Comparison of ENCODE assay signal across 17 cellular contexts in genomic region chr10:91061608-91062007, GRCh38.
DNase-seq lines count a peak whose midpoint lies in the region; ATAC-seq and TF ChIP-seq lines count a peak whose summit lies in the region.
"Had no signal": no experiment of that assay in that cellular context is flagged by ENCODE, and none has a peak within 500 bp of the region (broad histone marks: within the 10 kb centered on the region; RNA-seq: fewer than 3 reads in every experiment).

No MANE protein-coding gene starts in this region.

- TF ChIP-seq EP300 in upper lobe of left lung (IDR thresholded peaks at IDR 0.05): peak in 2 of 4 donors; percentile 59 to 71

- H3K9me3 ChIP-seq in left ventricle myocardium inferior (replicated peaks) (no peaks in the 10 kb centered on the region), adipocyte (ENCODE audit: control insufficient read depth, low read length) (no peaks in the 10 kb centered on the region), upper lobe of left lung (no peaks in the 10 kb centered on the region)
- H3K9me3 ChIP-seq: A549 had no signal

- H3K4me1 ChIP-seq in left ventricle myocardium inferior (peaks cover 5% of the 10 kb centered on the region), adipocyte (ENCODE audit: control insufficient read depth, insufficient read depth, low read length) (peaks cover 4% of the 10 kb centered on the region), upper lobe of left lung (no peaks in the 10 kb centered on the region)
- H3K4me1 ChIP-seq: A549 had no signal

- H3K36me3 ChIP-seq in left ventricle myocardium inferior (no peaks in the 10 kb centered on the region), adipocyte (ENCODE audit: control insufficient read depth, insufficient read depth, low read length, severe bottlenecking) (no peaks in the 10 kb centered on the region), upper lobe of left lung (no peaks in the 10 kb centered on the region)

- TF ChIP-seq CTCF in left ventricle myocardium inferior (IDR thresholded peaks at IDR 0.05; ENCODE audit: borderline replicate concordance) (no peak), upper lobe of left lung (IDR thresholded peaks at IDR 0.05) (no peak)

- no peak for TF ChIP-seq POLR2A in upper lobe of left lung (IDR thresholded peaks at IDR 0.05)

- peak; percentile 34 for ATAC-seq in Right ventricle myocardium superior (ENCODE audit: poor library complexity)
- peak; percentile 32 to 54 for ATAC-seq in upper lobe of left lung (ENCODE audit: low FRiP score in 2 of 2)
- ATAC-seq in HG03097 (IDR thresholded peaks at IDR 0.05; ENCODE audit: low FRiP score, unreplicated experiment): no peak
- ATAC-seq: A549 had no signal

- H3K9ac ChIP-seq in adipocyte (ENCODE audit: low read length): no peak overlapping the region

- WGBS in upper lobe of left lung, 2 donors: 56 to 62% methylated on average over 2 of the region's 2 CpGs

- DNase-seq in Right ventricle myocardium superior: no peak
- DNase-seq in left ventricle myocardium inferior: no peak
- DNase-seq in adipocyte (ENCODE audit: low read depth): peak; percentile 27
- peak; percentile 32 for DNase-seq in myocyte (ENCODE audit: low read depth)
- no peak for DNase-seq in upper lobe of left lung
- DNase-seq in activated T-cell treated with anti-CD3 and anti-CD28 coated beads, Interleukin-2, amount 50 U/mL, for 1 hour: no peak
- DNase-seq in EL: no peak
- DNase-seq: H9, NCI-H1417, NCI-H1930, NCI-H2171, NCI-H69, OCI-M1, RPMI8226 had no signal

- H3K4me3 ChIP-seq in left ventricle myocardium inferior (no peak overlapping the region), adipocyte (ENCODE audit: low read length) (no peak overlapping the region), upper lobe of left lung (no peak overlapping the region)
- H3K4me3 ChIP-seq: A549 had no signal

- intact Hi-C loops in Right ventricle myocardium superior (cut with DNase I): no loop called here
- intact Hi-C loops in left ventricle myocardium inferior (cut with micrococcal nuclease): loop anchor here (2.0 kb wide), 1 partner anchor 45 kb away; no protein-coding TSS in a partner anchor

- H3K27ac ChIP-seq in left ventricle myocardium inferior (replicated peaks) (no peak overlapping the region), upper lobe of left lung (peak overlapping the region in 3 of 4 donors; percentile 11 to 46 (median 30))
- H3K27ac ChIP-seq: A549, C4-2B had no signal

- H3K27me3 ChIP-seq in left ventricle myocardium inferior (ENCODE audit: low read depth): no peaks in the 10 kb centered on the region
- H3K27me3 ChIP-seq in adipocyte (replicated peaks; ENCODE audit: control insufficient read depth, insufficient read depth, low read length): no peaks in the 10 kb centered on the region
- H3K27me3 ChIP-seq in upper lobe of left lung: no peaks in the 10 kb centered on the region

Comparison
In these comparisons a context has a peak if more than half of its experiments do, and no peak if none do; other contexts are left out.
1. DNase-seq: peak in adipocyte (single experiment) and myocyte (single experiment); none in Right ventricle myocardium superior (single experiment), left ventricle myocardium inferior (single experiment), upper lobe of left lung (0 of 2), activated T-cell treated with anti-CD3 and anti-CD28 coated beads, Interleukin-2, amount 50 U/mL, for 1 hour (single experiment) and EL (single experiment).